Comparison of ENCODE assay signal across 10 cellular contexts in genomic region chr3:130896101-130896500, GRCh38. TPM values are rescaled to one million over a fixed set of nuclear protein-coding genes. Genes with fewer than 3 reads are reported as not detected.
DNase-seq lines count a peak whose midpoint lies in the region; ATAC-seq and TF ChIP-seq lines count a peak whose summit lies in the region.
"Had no signal": no experiment of that assay in that cellular context is flagged by ENCODE, and none has a peak within 500 bp of the region (broad histone marks: within the 10 kb centered on the region; RNA-seq: fewer than 3 reads in every experiment).

No MANE protein-coding gene starts in this region.

- no peak overlapping the region for H3K9ac ChIP-seq in duodenal mucosa (ENCODE audit: low read depth in 1 of 2, low read length in 2 of 2)

- TF ChIP-seq CTCF in psoas muscle (IDR thresholded peaks at IDR 0.05) (no peak), vagina (IDR thresholded peaks at IDR 0.05) (no peak)

- peak; percentile 28 to 39 for ATAC-seq in activated T-cell treated with anti-CD3 and anti-CD28 coated beads, Interleukin-2, amount 50 U/mL, for 4 hours
- ATAC-seq in psoas muscle, result no peak

- no peaks in the 10 kb centered on the region for H3K27me3 Mint-ChIP-seq in activated T-cell treated with anti-CD3 and anti-CD28 coated beads, Interleukin-2, amount 50 U/mL, for 4 hours (ENCODE audit: low read depth)

- peak overlapping the region; percentile 95 for H3K4me3 Mint-ChIP-seq in activated T-cell treated with anti-CD3 and anti-CD28 coated beads, Interleukin-2, amount 50 U/mL, for 4 hours

- intact Hi-C loops in psoas muscle (cut with DNase I), result no loop called here
- intact Hi-C loops in vagina (cut with DNase I), result no loop called here

- peaks cover 51% of the 10 kb centered on the region for H3K4me1 Mint-ChIP-seq in activated T-cell treated with anti-CD3 and anti-CD28 coated beads, Interleukin-2, amount 50 U/mL, for 4 hours (ENCODE audit: low read depth)

- H3K9me3 Mint-ChIP-seq in activated T-cell treated with anti-CD3 and anti-CD28 coated beads, Interleukin-2, amount 50 U/mL, for 4 hours, result no peaks in the 10 kb centered on the region

- WGBS in psoas muscle, 3 donors, result 67 to 75% (median 69%) methylated on average over 4 of the region's 4 CpGs

- no peak overlapping the region for H3K27ac ChIP-seq in SJSA1
- H3K27ac ChIP-seq in duodenal mucosa (ENCODE audit: low read depth, low read length), result no peak overlapping the region
- H3K27ac ChIP-seq in psoas muscle, result no peak overlapping the region
- no peak overlapping the region for H3K27ac ChIP-seq in vagina

- no peak for TF ChIP-seq POLR2A in vagina (IDR thresholded peaks at IDR 0.05)

- H3K4me1 ChIP-seq in SJSA1 (replicated peaks) (peaks cover 35% of the 10 kb centered on the region), duodenal mucosa (ENCODE audit: control insufficient read depth in 1 of 2, insufficient read depth in 2 of 2, low read length in 2 of 2) (peaks cover 18 to 31% of the 10 kb centered on the region in 2 donors), psoas muscle (peaks cover 52% of the 10 kb centered on the region), vagina (peaks cover 33% of the 10 kb centered on the region)

- H3K27me3 ChIP-seq in SJSA1 (replicated peaks), result no peaks in the 10 kb centered on the region
- no peaks in the 10 kb centered on the region for H3K27me3 ChIP-seq in duodenal mucosa (ENCODE audit: control insufficient read depth in 1 of 2, insufficient read depth in 2 of 2, low read length in 2 of 2)
- no peaks in the 10 kb centered on the region for H3K27me3 ChIP-seq in psoas muscle (ENCODE audit: insufficient read depth in 3 of 3, low read length in 2 of 3)
- H3K27me3 ChIP-seq in vagina, result no peaks in the 10 kb centered on the region

- no peak for DNase-seq in activated T-cell treated with anti-CD3 and anti-CD28 coated beads, Interleukin-2, amount 50 U/mL, for 4 hours
- no peak for DNase-seq in activated T-cell treated with anti-CD3 and anti-CD28 coated beads, Interleukin-2, amount 50 U/mL, for 1 hour
- no peak for DNase-seq in SJSA1 (ENCODE audit: low read depth in 1 of 2, low spot score in 2 of 2)
- no peak for DNase-seq in psoas muscle
- no peak for DNase-seq in MV-4-11 (lab: John Stamatoyannopoulos, UW)
- DNase-seq in vagina (ENCODE audit: extremely low spot score in 2 of 2), result no peak
- DNase-seq in SKM-1 (lab: John Stamatoyannopoulos, UW; ENCODE audit: unreplicated experiment), result no peak
- DNase-seq: DMS153; effector CD4-positive, alpha-beta T cell had no signal

- peak overlapping the region; percentile 58 for H3K4me3 ChIP-seq in SJSA1
- peak overlapping the region; percentile 7 to 27 for H3K4me3 ChIP-seq in duodenal mucosa (ENCODE audit: low read depth in 1 of 2, low read length in 2 of 2)
- peak overlapping the region; percentile 83 for H3K4me3 ChIP-seq in psoas muscle
- no peak overlapping the region for H3K4me3 ChIP-seq in vagina

- no peaks in the 10 kb centered on the region for H3K36me3 Mint-ChIP-seq in activated T-cell treated with anti-CD3 and anti-CD28 coated beads, Interleukin-2, amount 50 U/mL, for 4 hours (ENCODE audit: insufficient read depth)

- H3K9me3 ChIP-seq in SJSA1 (replicated peaks) (no peaks in the 10 kb centered on the region), duodenal mucosa (ENCODE audit: control insufficient read depth in 1 of 2, low read length in 2 of 2) (no peaks in the 10 kb centered on the region), psoas muscle (no peaks in the 10 kb centered on the region), vagina (no peaks in the 10 kb centered on the region)

- H3K36me3 ChIP-seq in SJSA1 (peaks cover 8% of the 10 kb centered on the region; the same call in 1 of the 2 replicates), duodenal mucosa (ENCODE audit: control insufficient read depth in 1 of 2, insufficient read depth in 2 of 2, low read length in 2 of 2) (no peaks in the 10 kb centered on the region), psoas muscle (ENCODE audit: insufficient read depth in 1 of 2, low read depth in 1 of 2) (no peaks in the 10 kb centered on the region), vagina (no peaks in the 10 kb centered on the region)

RNA-seq across cellular contexts. Expression of gene ATP2C1, which starts 2.2 kb away (rescaled TPM):
- 10 to 100 TPM; 50.2 to 55.3 (median 51.9) TPM for total RNA-seq in activated T-cell treated with anti-CD3 and anti-CD28 coated beads, Interleukin-2, amount 50 U/mL, for 4 hours
- total RNA-seq in SJSA1 (2014; rRNA removed; shearing (Covaris generic)), result 83.2 and 92.9 TPM in 2 replicates
- total RNA-seq in psoas muscle (10 to 100 TPM; 28.7 to 36.2 (median 31.5) TPM), vagina (34.1 TPM)
- 10 to 100 TPM; 20.5 to 46.2 (median 27.8) TPM for polyA plus RNA-seq in psoas muscle

Comparison
In these comparisons a context has a peak if more than half of its experiments do, and no peak if none do; other contexts are left out.
1. ATAC-seq: peak in activated T-cell treated with anti-CD3 and anti-CD28 coated beads, Interleukin-2, amount 50 U/mL, for 4 hours (2 of 2); none in psoas muscle (0 of 4).
2. H3K4me3 ChIP-seq: peak in SJSA1 (single experiment), duodenal mucosa (2 of 2) and psoas muscle (single experiment); none in vagina (0 of 2).